ENCODE assay signal across 8 cellular contexts in the genomic region with DNA sequence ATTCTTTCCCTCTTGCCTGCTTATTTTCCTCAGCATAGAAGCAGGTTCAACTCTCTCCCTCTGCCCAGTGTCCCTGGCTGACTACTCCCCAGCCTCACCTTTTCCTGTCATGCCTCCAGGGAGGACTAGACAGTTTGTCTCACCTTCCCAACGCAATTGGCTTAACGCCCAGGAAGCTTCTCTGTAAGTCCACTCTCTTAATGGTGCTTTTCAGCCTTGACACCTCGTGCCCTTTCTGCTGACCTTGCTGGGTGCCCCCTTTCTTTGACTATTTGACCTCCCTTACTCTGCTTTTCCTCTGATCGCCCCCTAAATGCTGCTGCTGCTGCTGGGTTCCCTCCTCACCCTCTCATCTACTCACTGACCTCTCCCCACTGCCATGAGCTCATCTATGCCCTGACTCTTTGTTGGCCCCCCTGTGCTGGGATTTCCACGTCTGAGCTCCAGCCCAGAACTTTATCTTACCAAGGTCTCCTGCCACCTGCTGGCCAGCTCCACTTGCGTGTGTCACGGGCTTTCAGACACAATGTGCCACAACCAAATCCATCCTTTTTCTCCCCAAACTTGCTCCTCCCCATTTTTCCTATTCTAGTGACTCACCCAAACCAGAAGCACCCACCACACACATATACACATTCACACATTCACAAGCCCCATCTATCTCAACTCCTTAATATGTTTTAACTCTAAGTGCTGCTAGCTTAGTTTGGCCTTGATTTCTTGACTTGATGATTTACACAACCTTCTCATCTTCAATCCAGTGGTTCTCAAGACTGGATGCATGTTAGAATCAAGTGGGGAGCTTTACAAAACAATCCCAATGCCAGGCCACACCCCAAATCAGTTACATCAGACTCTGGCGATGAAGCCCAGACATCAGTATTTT. TPM values are rescaled to one million over a fixed set of nuclear protein-coding genes. Genes with fewer than 3 reads are reported as not detected.
DNase-seq lines count a peak whose midpoint lies in the region; ATAC-seq and TF ChIP-seq lines count a peak whose summit lies in the region.

No MANE protein-coding gene starts in this region.

- no peak overlapping the region for H3K27ac ChIP-seq in left ventricle myocardium inferior (replicated peaks)

- H3K27ac Mint-ChIP-seq in activated naive CD4-positive, alpha-beta T cell treated with anti-CD3 and anti-CD28 coated beads, Interleukin-2, amount 50 U/mL, for 72 hours = no peak overlapping the region

- H3K4me3 ChIP-seq in H7 (ENCODE audit: insufficient read depth, low read depth, low read length) (no peak overlapping the region), left ventricle myocardium inferior (no peak overlapping the region)

- peaks cover 0 to 6% of the 10 kb centered on the region in 2 donors for H3K36me3 Mint-ChIP-seq in activated naive CD4-positive, alpha-beta T cell treated with anti-CD3 and anti-CD28 coated beads, Interleukin-2, amount 50 U/mL, for 72 hours

- H3K4me1 ChIP-seq in left ventricle myocardium inferior = peaks cover 6% of the 10 kb centered on the region

- H3K27me3 ChIP-seq in H7 (ENCODE audit: control insufficient read depth, insufficient read depth, low read length) (no peaks in the 10 kb centered on the region), left ventricle myocardium inferior (ENCODE audit: low read depth) (peaks cover 16% of the 10 kb centered on the region)

- no peaks in the 10 kb centered on the region for H3K9me3 ChIP-seq in left ventricle myocardium inferior (replicated peaks)

- DNase-seq in Ammon's horn (ENCODE audit: low spot score) (peak; percentile 45), H7 (peak; percentile 80), RPMI7951 (ENCODE audit: low read depth) (peak; percentile 75), left ventricle myocardium inferior (peak; percentile 36), occipital lobe (lab: John Stamatoyannopoulos, UW) (no peak)
- DNase-seq in activated naive CD4-positive, alpha-beta T cell treated with anti-CD3 and anti-CD28 coated beads, Interleukin-2, amount 50 U/mL, for 72 hours (ENCODE audit: low spot score in 2 of 2) = peak; percentile 48 to 53
- peak in 2 of 3 donors; percentile 26 to 35 for DNase-seq in stimulated activated CD4-positive, alpha-beta T cell treated with anti-CD3 and anti-CD28 coated beads, Interleukin-12 subunit alpha, Interleukin-12 subunit beta, amount 100 ng/mL, for 48 hours (ENCODE audit: low read depth in 2 of 3, low spot score in 1 of 3)

- H3K36me3 ChIP-seq in H7 (replicated peaks; ENCODE audit: control insufficient read depth, insufficient read depth, low read length) (no peaks in the 10 kb centered on the region), left ventricle myocardium inferior (no peaks in the 10 kb centered on the region)

- TF ChIP-seq CTCF in left ventricle myocardium inferior (IDR thresholded peaks at IDR 0.05; ENCODE audit: borderline replicate concordance) = peak; percentile 76

- no peaks in the 10 kb centered on the region for H3K9me3 Mint-ChIP-seq in activated naive CD4-positive, alpha-beta T cell treated with anti-CD3 and anti-CD28 coated beads, Interleukin-2, amount 50 U/mL, for 72 hours

- ATAC-seq in activated naive CD4-positive, alpha-beta T cell treated with anti-CD3 and anti-CD28 coated beads, Interleukin-2, amount 50 U/mL, for 72 hours = peak in 1 of 2 donors; percentile 56
- ATAC-seq in HG02798 (IDR thresholded peaks at IDR 0.05; ENCODE audit: poor library complexity, unreplicated experiment) = no peak

- intact Hi-C loops in left ventricle myocardium inferior (cut with micrococcal nuclease) = no loop called here

RNA-seq across cellular contexts. Expression of a gene that starts 16.6 kb away (rescaled TPM):
- total RNA-seq in H7 (2014; rRNA removed; shearing (Covaris generic)) = not detected in 2 replicates
- total RNA-seq in RPMI7951 (2014; rRNA removed; shearing (Covaris generic)) = not detected in 2 replicates
- not detected for total RNA-seq in activated naive CD4-positive, alpha-beta T cell treated with anti-CD3 and anti-CD28 coated beads, Interleukin-2, amount 50 U/mL, for 72 hours
- total RNA-seq in left ventricle myocardium inferior (not detected), occipital lobe (0.94 TPM)

RNA-seq across cellular contexts. Expression of a gene that starts 19.1 kb away (rescaled TPM):
- 49.7 and 51.3 TPM in 2 replicates for total RNA-seq in H7 (2014; rRNA removed; shearing (Covaris generic))
- 89.4 and 90.1 TPM in 2 replicates for total RNA-seq in RPMI7951 (2014; rRNA removed; shearing (Covaris generic))
- total RNA-seq in activated naive CD4-positive, alpha-beta T cell treated with anti-CD3 and anti-CD28 coated beads, Interleukin-2, amount 50 U/mL, for 72 hours = 10 to 100 TPM; 61.7 to 62.7 TPM
- total RNA-seq in left ventricle myocardium inferior = 54.4 TPM
- 26.5 TPM for total RNA-seq in occipital lobe
